In the genomic region with DNA sequence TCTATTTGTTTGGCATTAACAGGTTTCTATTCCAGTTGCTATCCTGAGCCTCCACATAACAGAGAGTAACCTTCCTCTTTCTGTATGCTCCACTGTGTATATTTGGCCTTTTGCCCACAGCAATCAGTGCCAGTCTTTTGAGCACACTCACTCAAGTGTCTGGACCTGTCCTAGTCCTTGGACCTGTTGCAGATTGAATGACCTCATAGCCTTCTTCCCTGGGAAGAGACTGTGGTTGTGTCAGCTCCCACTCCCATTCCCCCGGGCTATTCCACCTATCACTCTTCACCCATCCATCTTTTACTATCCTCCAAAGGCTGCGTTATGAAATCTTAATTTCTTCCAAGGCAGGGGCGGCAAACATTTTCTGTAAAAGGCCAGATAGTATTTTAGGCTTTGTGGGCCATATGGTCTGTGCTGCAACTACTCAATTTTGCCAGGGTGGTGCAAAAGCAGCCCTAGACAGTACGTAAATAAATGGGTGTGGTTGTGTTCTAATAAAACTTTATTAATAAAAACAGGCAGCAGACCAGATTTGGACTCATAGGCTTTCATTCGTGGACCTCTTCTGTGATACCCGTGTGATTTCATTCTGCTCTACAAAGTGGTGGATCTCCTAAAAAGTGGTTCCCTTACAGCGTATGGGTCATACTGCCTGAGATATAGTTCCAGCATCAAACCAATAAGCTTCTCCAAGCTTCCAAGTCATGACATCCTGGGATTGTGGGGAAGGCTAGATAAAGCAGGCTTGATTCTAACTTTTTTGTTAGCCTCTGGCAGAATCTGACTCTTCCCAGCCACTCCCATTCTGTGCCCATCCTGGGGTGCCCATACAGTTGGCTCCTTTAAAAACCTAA, we compare ENCODE assay signal across 17 cellular contexts. TPM values are rescaled to one million over a fixed set of nuclear protein-coding genes. Genes with fewer than 3 reads are reported as not detected.
DNase-seq lines count a peak whose midpoint lies in the region; ATAC-seq and TF ChIP-seq lines count a peak whose summit lies in the region.
"Had no signal": no experiment of that assay in that cellular context is flagged by ENCODE, and none has a peak within 500 bp of the region (broad histone marks: within the 10 kb centered on the region; RNA-seq: fewer than 3 reads in every experiment).

No MANE protein-coding gene starts in this region.

- peaks cover 12% of the 10 kb centered on the region for H3K4me1 Mint-ChIP-seq in activated CD8-positive, alpha-beta T cell treated with anti-CD3 and anti-CD28 coated beads for 36 hours (ENCODE audit: low read depth)
- H3K4me1 Mint-ChIP-seq in activated CD8-positive, alpha-beta T cell treated with anti-CD3 and anti-CD28 coated beads, Interleukin-2, amount 10 ng/mL, durations not matched to agents 7 days and 5 days (ENCODE audit: low read depth) = peaks cover 14% of the 10 kb centered on the region
- H3K4me1 Mint-ChIP-seq: memory B cell, neural progenitor cell had no signal

- H3K9me3 Mint-ChIP-seq in activated CD8-positive, alpha-beta T cell treated with anti-CD3 and anti-CD28 coated beads for 36 hours = no peaks in the 10 kb centered on the region
- H3K9me3 Mint-ChIP-seq in activated CD8-positive, alpha-beta T cell treated with anti-CD3 and anti-CD28 coated beads, Interleukin-2, amount 10 ng/mL, durations not matched to agents 7 days and 5 days (ENCODE audit: insufficient read depth) = no peaks in the 10 kb centered on the region
- H3K9me3 Mint-ChIP-seq: memory B cell; neural progenitor cell; stimulated activated naive CD8-positive, alpha-beta T cell treated with anti-CD3 and anti-CD28 coated beads, Interleukin-15, Interleukin-2, amounts not matched to agents 100 ng/mL and 50 ng/mL, for 24 hours had no signal

- peaks cover 14% of the 10 kb centered on the region for H3K36me3 Mint-ChIP-seq in activated CD8-positive, alpha-beta T cell treated with anti-CD3 and anti-CD28 coated beads for 36 hours (ENCODE audit: low read depth)
- peaks cover 36% of the 10 kb centered on the region for H3K36me3 Mint-ChIP-seq in activated CD8-positive, alpha-beta T cell treated with anti-CD3 and anti-CD28 coated beads, Interleukin-2, amount 10 ng/mL, durations not matched to agents 7 days and 5 days (ENCODE audit: low read depth)

- peak overlapping the region; percentile 21 for H3K27ac Mint-ChIP-seq in activated CD8-positive, alpha-beta T cell treated with anti-CD3 and anti-CD28 coated beads for 36 hours
- H3K27ac Mint-ChIP-seq in activated CD8-positive, alpha-beta T cell treated with anti-CD3 and anti-CD28 coated beads, Interleukin-2, amount 10 ng/mL, durations not matched to agents 7 days and 5 days = no peak overlapping the region
- H3K27ac Mint-ChIP-seq: neural progenitor cell; stimulated activated naive CD8-positive, alpha-beta T cell treated with anti-CD3 and anti-CD28 coated beads, Interleukin-15, Interleukin-2, amounts not matched to agents 100 ng/mL and 50 ng/mL, for 24 hours had no signal

- DNase-seq in activated CD8-positive, alpha-beta T cell treated with anti-CD3 and anti-CD28 coated beads for 36 hours = no peak
- DNase-seq in activated CD8-positive, alpha-beta T cell treated with anti-CD3 and anti-CD28 coated beads, Interleukin-2, amount 10 ng/mL, durations not matched to agents 7 days and 5 days = no peak
- DNase-seq in NCI-H2029 (lab: John Stamatoyannopoulos, UW) (peak; percentile 26), epithelial cell of esophagus (ENCODE audit: low read depth) (peak; percentile 99), renal cortical epithelial cell (ENCODE audit: low read depth) (peak; percentile 11), putamen (ENCODE audit: low spot score) (no peak), T1000 (lab: John Stamatoyannopoulos, UW) (no peak)
- DNase-seq: activated CD4-positive, alpha-beta T cell treated with anti-CD3 and anti-CD28 coated beads, Interleukin-2, amount 50 U/mL, for 1 hour; activated effector memory CD4-positive, alpha-beta T cell treated with anti-CD3 and anti-CD28 coated beads, Interleukin-2, amount 50 U/mL, for 16 hours; NCI-H1417 treated with DMSO at 0.1 percent for 48 hours; NCI-H526; T-helper 9 cell had no signal

- TF ChIP-seq CTCF in activated CD8-positive, alpha-beta T cell treated with anti-CD3 and anti-CD28 coated beads for 36 hours (IDR thresholded peaks at IDR 0.05) = no peak
- TF ChIP-seq CTCF in epithelial cell of esophagus (IDR thresholded peaks at IDR 0.05; ENCODE audit: insufficient read depth, low read depth, low read length, missing control alignments) = no peak

- no peak overlapping the region for H3K4me3 Mint-ChIP-seq in activated CD8-positive, alpha-beta T cell treated with anti-CD3 and anti-CD28 coated beads for 36 hours
- H3K4me3 Mint-ChIP-seq in activated CD8-positive, alpha-beta T cell treated with anti-CD3 and anti-CD28 coated beads, Interleukin-2, amount 10 ng/mL, durations not matched to agents 7 days and 5 days = no peak overlapping the region
- H3K4me3 Mint-ChIP-seq: memory B cell; neural progenitor cell; stimulated activated naive CD8-positive, alpha-beta T cell treated with anti-CD3 and anti-CD28 coated beads, Interleukin-15, Interleukin-2, amounts not matched to agents 100 ng/mL and 50 ng/mL, for 24 hours had no signal

- POLR2A ChIA-PET in activated CD8-positive, alpha-beta T cell treated with anti-CD3 and anti-CD28 coated beads for 36 hours (lab: Charles Lee) = no interaction called here
- POLR2A ChIA-PET in activated CD8-positive, alpha-beta T cell treated with anti-CD3 and anti-CD28 coated beads, Interleukin-2, amount 10 ng/mL, durations not matched to agents 7 days and 5 days (lab: Charles Lee) = interaction anchor here (1.5 kb wide), 1 partner anchor 189 kb away, joined by 3 read pairs; a partner anchor contains a TSS

- ATAC-seq in activated CD8-positive, alpha-beta T cell treated with anti-CD3 and anti-CD28 coated beads for 36 hours = peak; percentile 9
- no peak for ATAC-seq in activated CD8-positive, alpha-beta T cell treated with anti-CD3 and anti-CD28 coated beads, Interleukin-2, amount 10 ng/mL, durations not matched to agents 7 days and 5 days
- no peak for ATAC-seq in HG02571 (IDR thresholded peaks at IDR 0.05; ENCODE audit: unreplicated experiment)

- CTCF ChIA-PET in activated CD8-positive, alpha-beta T cell treated with anti-CD3 and anti-CD28 coated beads for 36 hours (lab: Charles Lee) = no interaction called here
- CTCF ChIA-PET in activated CD8-positive, alpha-beta T cell treated with anti-CD3 and anti-CD28 coated beads, Interleukin-2, amount 10 ng/mL, durations not matched to agents 7 days and 5 days (lab: Charles Lee) = no interaction called here

- no peaks in the 10 kb centered on the region for H3K27me3 Mint-ChIP-seq in activated CD8-positive, alpha-beta T cell treated with anti-CD3 and anti-CD28 coated beads for 36 hours
- no peaks in the 10 kb centered on the region for H3K27me3 Mint-ChIP-seq in activated CD8-positive, alpha-beta T cell treated with anti-CD3 and anti-CD28 coated beads, Interleukin-2, amount 10 ng/mL, durations not matched to agents 7 days and 5 days (ENCODE audit: low read depth)
- H3K27me3 Mint-ChIP-seq: memory B cell; stimulated activated naive CD8-positive, alpha-beta T cell treated with anti-CD3 and anti-CD28 coated beads, Interleukin-15, Interleukin-2, amounts not matched to agents 100 ng/mL and 50 ng/mL, for 24 hours had no signal

- intact Hi-C loops in activated CD8-positive, alpha-beta T cell treated with anti-CD3 and anti-CD28 coated beads for 36 hours (cut with micrococcal nuclease) = no loop called here

- H3K4me3 ChIP-seq in epithelial cell of esophagus (ENCODE audit: low read length) = no peak overlapping the region
- H3K4me3 ChIP-seq: neural progenitor cell, skin epidermis had no signal

RNA-seq across cellular contexts. Expression of a gene that starts 57.4 kb away (rescaled TPM):
- 10 to 100 TPM; 18.3 to 19.0 TPM for total RNA-seq in activated CD8-positive, alpha-beta T cell treated with anti-CD3 and anti-CD28 coated beads for 36 hours
- 10 to 100 TPM; 21.6 to 25.0 TPM for total RNA-seq in activated CD8-positive, alpha-beta T cell treated with anti-CD3 and anti-CD28 coated beads, Interleukin-2, amount 10 ng/mL, durations not matched to agents 7 days and 5 days
- 4.2 and 13.0 TPM in 2 replicates for total RNA-seq in renal cortical epithelial cell

Comparison
In these comparisons a context has a peak if more than half of its experiments do, and no peak if none do; other contexts are left out.
1. DNase-seq: peak in NCI-H2029 (single experiment), epithelial cell of esophagus (single experiment) and renal cortical epithelial cell (single experiment); none in activated CD8-positive, alpha-beta T cell treated with anti-CD3 and anti-CD28 coated beads for 36 hours (single experiment), activated CD8-positive, alpha-beta T cell treated with anti-CD3 and anti-CD28 coated beads, Interleukin-2, amount 10 ng/mL, durations not matched to agents 7 days and 5 days (single experiment), putamen (single experiment) and T1000 (single experiment).